In genomic region chr5:126043684-126044083, GRCh38 we compare ENCODE assay signal across 17 cellular contexts.
DNase-seq lines count a peak whose midpoint lies in the region; ATAC-seq and TF ChIP-seq lines count a peak whose summit lies in the region.
"Had no signal": no experiment of that assay in that cellular context is flagged by ENCODE, and none has a peak within 500 bp of the region (broad histone marks: within the 10 kb centered on the region; RNA-seq: fewer than 3 reads in every experiment).

No MANE protein-coding gene starts in this region.

- H3K9me3 Mint-ChIP-seq in Calu3 (ENCODE audit: low read depth, unreplicated experiment) (no peaks in the 10 kb centered on the region), endodermal cell (no peaks in the 10 kb centered on the region)
- peaks cover 0 to 1% of the 10 kb centered on the region in 2 donors for H3K9me3 Mint-ChIP-seq in activated T-cell treated with anti-CD3 and anti-CD28 coated beads, Interleukin-2, amount 50 U/mL, for 72 hours
- H3K9me3 Mint-ChIP-seq: stimulated activated naive B cell treated with anti-CD40 and anti-IgM and Interleukin-4, amounts not matched to agents 10 μg/mL and 1 μg/mL and 100 μg/mL, for 72 hours had no signal

- H3K4me3 ChIP-seq in endodermal cell (ENCODE audit: low read length) = no peak overlapping the region
- H3K4me3 ChIP-seq in transverse colon = no peak overlapping the region
- H3K4me3 ChIP-seq: sigmoid colon, tibial nerve had no signal

- CTCF ChIA-PET in Calu3 (lab: Charles Lee) = interaction anchor here (0.6 to 0.8 kb wide), 2 partner anchors 23 to 1864 kb away, joined by 3 read pairs; no protein-coding TSS in a partner anchor

- no peak overlapping the region for H3K9ac ChIP-seq in endodermal cell (ENCODE audit: extremely low read depth, low read length, poor library complexity, severe bottlenecking)

- no peak for TF ChIP-seq POLR2A in transverse colon (IDR thresholded peaks at IDR 0.05)

- ATAC-seq in activated T-cell treated with anti-CD3 and anti-CD28 coated beads, Interleukin-2, amount 50 U/mL, for 72 hours (replicated peaks in 1 of 2) = no peak
- no peak for ATAC-seq in HG03571 (IDR thresholded peaks at IDR 0.05; ENCODE audit: unreplicated experiment)
- ATAC-seq: esophagus mucosa; left lobe of liver; stimulated activated naive B cell treated with anti-CD40 and anti-IgM and Interleukin-4, amounts not matched to agents 10 μg/mL and 1 μg/mL and 100 μg/mL, for 72 hours had no signal

- H3K27me3 Mint-ChIP-seq in Calu3 (ENCODE audit: unreplicated experiment) (no peaks in the 10 kb centered on the region), endodermal cell (ENCODE audit: insufficient read depth) (no peaks in the 10 kb centered on the region)
- no peaks in the 10 kb centered on the region for H3K27me3 Mint-ChIP-seq in activated T-cell treated with anti-CD3 and anti-CD28 coated beads, Interleukin-2, amount 50 U/mL, for 72 hours (ENCODE audit: low read depth)
- H3K27me3 Mint-ChIP-seq: stimulated activated naive B cell treated with anti-CD40 and anti-IgM and Interleukin-4, amounts not matched to agents 10 μg/mL and 1 μg/mL and 100 μg/mL, for 72 hours had no signal

- intact Hi-C loops in Calu3 (cut with micrococcal nuclease; ENCODE audit: unreplicated experiment) (no loop called here), transverse colon (cut with DNase I; ENCODE audit: low total_unique reads) (no loop called here)

- H3K27ac ChIP-seq in endodermal cell (ENCODE audit: low read depth, low read length) (peak overlapping the region; percentile 73), transverse colon (no peak overlapping the region)
- H3K27ac ChIP-seq: sigmoid colon, tibial nerve had no signal

- peaks cover 11% of the 10 kb centered on the region for H3K4me1 Mint-ChIP-seq in Calu3 (ENCODE audit: low read depth, unreplicated experiment)
- H3K4me1 Mint-ChIP-seq in endodermal cell = peaks cover 33% of the 10 kb centered on the region
- no peaks in the 10 kb centered on the region for H3K4me1 Mint-ChIP-seq in activated T-cell treated with anti-CD3 and anti-CD28 coated beads, Interleukin-2, amount 50 U/mL, for 72 hours (ENCODE audit: low read depth)
- H3K4me1 Mint-ChIP-seq: stimulated activated naive B cell treated with anti-CD40 and anti-IgM and Interleukin-4, amounts not matched to agents 10 μg/mL and 1 μg/mL and 100 μg/mL, for 72 hours had no signal

- H3K4me1 ChIP-seq in endodermal cell (ENCODE audit: control insufficient read depth, insufficient read depth, low read length) (peaks cover 7% of the 10 kb centered on the region), transverse colon (peaks cover 0 to 6% (median 0%) of the 10 kb centered on the region in 4 donors)
- H3K4me1 ChIP-seq: tibial nerve had no signal

- peak overlapping the region; percentile 73 for H3K27ac Mint-ChIP-seq in Calu3 (ENCODE audit: unreplicated experiment)
- H3K27ac Mint-ChIP-seq in endodermal cell = no peak overlapping the region
- no peak overlapping the region for H3K27ac Mint-ChIP-seq in activated T-cell treated with anti-CD3 and anti-CD28 coated beads, Interleukin-2, amount 50 U/mL, for 72 hours
- H3K27ac Mint-ChIP-seq: activated T-helper 2 cell treated with anti-CD3 and anti-CD28 coated beads, Interferon-gamma antibody, Interleukin-2, Interleukin-4, amounts not matched to agents 10 μg/mL and 5 μg/mL and 100 μg/mL, durations not matched to agents 14 hours and 24 hours and 36 hours; stimulated activated naive B cell treated with anti-CD40 and anti-IgM and Interleukin-4, amounts not matched to agents 10 μg/mL and 1 μg/mL and 100 μg/mL, for 72 hours had no signal

- no peak for DNase-seq in Calu3
- DNase-seq in NCI-H1436 treated with DMSO at 0.1 percent for 48 hours (lab: John Stamatoyannopoulos, UW) = peak; percentile 88
- DNase-seq in endodermal cell = no peak
- DNase-seq in myocyte (ENCODE audit: low read depth) = peak; percentile 58
- no peak for DNase-seq in activated T-cell treated with anti-CD3 and anti-CD28 coated beads, Interleukin-2, amount 50 U/mL, for 72 hours
- no peak for DNase-seq in transverse colon
- DNase-seq in cerebellar nuclear complex (lab: John Stamatoyannopoulos, UW) = no peak
- DNase-seq: activated CD4-positive, alpha-beta T cell treated with anti-CD3 and anti-CD28 coated beads for 1 hour; effector CD4-positive, alpha-beta T cell; KG1; sigmoid colon; stimulated activated naive B cell treated with anti-CD40 and anti-IgM and Interleukin-4, amounts not matched to agents 10 μg/mL and 1 μg/mL and 100 μg/mL, for 72 hours had no signal

- H3K27me3 ChIP-seq in endodermal cell (ENCODE audit: control insufficient read depth, insufficient read depth, low read length, poor library complexity, severe bottlenecking) = no peaks in the 10 kb centered on the region
- H3K27me3 ChIP-seq in transverse colon = no peaks in the 10 kb centered on the region
- H3K27me3 ChIP-seq: sigmoid colon, tibial nerve had no signal

- WGBS in endodermal cell (ENCODE audit: insufficient coverage in 1 of 2, insufficient read length in 1 of 2), 2 experiments = 78 to 85% methylated on average over 5 of the region's 5 CpGs
- 85% methylated on average over 5 of the region's 5 CpGs; no CpG with 5 or more reads in 1 of the 2 donors for whole genome bisulfite sequencing in transverse colon (ENCODE audit: low coverage in 1 of 2), 2 donors

- H3K36me3 ChIP-seq in endodermal cell (ENCODE audit: control insufficient read depth, insufficient read depth, low read length) = no peaks in the 10 kb centered on the region
- H3K36me3 ChIP-seq in transverse colon = no peaks in the 10 kb centered on the region
- H3K36me3 ChIP-seq: sigmoid colon, tibial nerve had no signal

- H3K4me3 Mint-ChIP-seq in Calu3 (ENCODE audit: low read depth, unreplicated experiment) = no peak overlapping the region
- no peak overlapping the region for H3K4me3 Mint-ChIP-seq in endodermal cell
- no peak overlapping the region for H3K4me3 Mint-ChIP-seq in activated T-cell treated with anti-CD3 and anti-CD28 coated beads, Interleukin-2, amount 50 U/mL, for 72 hours
- H3K4me3 Mint-ChIP-seq: stimulated activated naive B cell treated with anti-CD40 and anti-IgM and Interleukin-4, amounts not matched to agents 10 μg/mL and 1 μg/mL and 100 μg/mL, for 72 hours had no signal

- H3K36me3 Mint-ChIP-seq in Calu3 (ENCODE audit: insufficient read depth, unreplicated experiment) = no peaks in the 10 kb centered on the region
- H3K36me3 Mint-ChIP-seq in endodermal cell (ENCODE audit: low read depth) = no peaks in the 10 kb centered on the region
- H3K36me3 Mint-ChIP-seq in activated T-cell treated with anti-CD3 and anti-CD28 coated beads, Interleukin-2, amount 50 U/mL, for 72 hours (ENCODE audit: insufficient read depth in 2 of 2) = no peaks in the 10 kb centered on the region
- H3K36me3 Mint-ChIP-seq: stimulated activated naive B cell treated with anti-CD40 and anti-IgM and Interleukin-4, amounts not matched to agents 10 μg/mL and 1 μg/mL and 100 μg/mL, for 72 hours had no signal

- TF ChIP-seq CTCF in Calu3 (IDR thresholded peaks at IDR 0.05; ENCODE audit: unreplicated experiment) (no peak), endodermal cell (conservative IDR thresholded peaks at IDR 0.05) (no peak), transverse colon (IDR thresholded peaks at IDR 0.05) (no peak)

- in situ Hi-C loops in transverse colon (cut with MboI; ENCODE audit: low pct_ligation_motif_present in 1 of 4, low pct_unique_long_range_greater_than_20kb in 1 of 4, low sequenced_read_pairs in 3 of 4) = no loop called here

- H3K9me3 ChIP-seq in endodermal cell (ENCODE audit: control insufficient read depth, low read length) (no peaks in the 10 kb centered on the region), transverse colon (no peaks in the 10 kb centered on the region)
- H3K9me3 ChIP-seq: sigmoid colon, tibial nerve had no signal

- TF ChIP-seq EP300 in transverse colon (IDR thresholded peaks at IDR 0.05; ENCODE audit: low read depth) = no peak

- BruUV-seq in Calu3 (replicated peaks; lab: Mats Ljungman, UMichigan) = no TSS peak

Comparison
In these comparisons a context has a peak if more than half of its experiments do, and no peak if none do; other contexts are left out.
1. DNase-seq: peak in NCI-H1436 treated with DMSO at 0.1 percent for 48 hours (single experiment) and myocyte (single experiment); none in Calu3 (single experiment), endodermal cell (single experiment), activated T-cell treated with anti-CD3 and anti-CD28 coated beads, Interleukin-2, amount 50 U/mL, for 72 hours (0 of 2), transverse colon (single experiment) and cerebellar nuclear complex (0 of 2).